8 cellular contexts compared by ENCODE assay signal in genomic region chr20:35954907-35955251, GRCh38. TPM values are rescaled to one million over a fixed set of nuclear protein-coding genes. Genes with fewer than 3 reads are reported as not detected.
DNase-seq lines count a peak whose midpoint lies in the region; ATAC-seq and TF ChIP-seq lines count a peak whose summit lies in the region.

No MANE protein-coding gene starts in this region.

- H3K4me3 ChIP-seq in HCT116 (replicated peaks in 1 of 2; ENCODE audit: low read depth in 1 of 2, low read length in 2 of 2) = peak overlapping the region; percentile 96

- RAD21 ChIA-PET in HCT116 (lab: Charles Lee; ENCODE audit: low non-redundant PET in 1 of 2, low total read pairs in 2 of 2, uncharacterized antibody in 2 of 2, unreplicated experiment in 2 of 2) = interaction anchor here (0.8 to 1.4 kb wide), 2 partner anchors 184 to 336 kb away, joined by 3 to 6 read pairs; no protein-coding TSS in a partner anchor

- TF ChIP-seq RAD21 in HCT116 (IDR thresholded peaks at IDR 0.05; ENCODE audit: low read depth) = no peak

- POLR2A ChIA-PET in HCT116 (lab: Charles Lee) (interaction anchor here (0.5 to 3.2 kb wide), 15 partner anchors 9 to 500 kb away, joined by 3 to 23 read pairs (median 4); partner anchors contain the start of genes CNBD2, PHF20 and RBM39), T-cell (lab: Charles Lee) (interaction anchor here in 1 of 2 donors (0.7 to 1.7 kb wide), 5 partner anchors 16 to 213 kb away, joined by 3 to 5 read pairs (median 4); partner anchors contain the start of genes PHF20 and RBM39)

- peak overlapping the region; percentile 96 for H3K9ac ChIP-seq in HCT116 (ENCODE audit: low read length)

- TF ChIP-seq CTCF in HCT116 (IDR thresholded peaks at IDR 0.05 in 2 of 3, conservative IDR thresholded peaks at IDR 0.05 in 1 of 3; ENCODE audit: borderline replicate concordance in 1 of 3, insufficient read depth in 1 of 3, low read depth in 2 of 3, low read length in 2 of 3) (no peak), natural killer cell (IDR thresholded peaks at IDR 0.05) (no peak)

- in situ Hi-C loops in KBM-7 (cut with MboI; ENCODE audit: low pct_unique_long_range_greater_than_20kb, low sequenced_read_pairs) = no loop called here

- H3K4me1 ChIP-seq in HCT116 (ENCODE audit: control insufficient read depth in 1 of 2, insufficient read depth in 2 of 2, low read length in 2 of 2) = peaks cover 6 to 29% of the 10 kb centered on the region in 2 experiments; a peak in 3 of 4 replicates

- no peak for TF ChIP-seq POLR2A in HCT116 (IDR thresholded peaks at IDR 0.05; ENCODE audit: borderline replicate concordance, extremely low read depth, insufficient read depth, insufficient read length)

- H3K36me3 ChIP-seq in HCT116 (ENCODE audit: control insufficient read depth in 1 of 2, insufficient read depth in 2 of 2, low read length in 2 of 2) = no peaks in the 10 kb centered on the region

- H3K9me3 Mint-ChIP-seq in T-cell (peaks cover 0 to 6% (median 0%) of the 10 kb centered on the region in 3 donors), natural killer cell (no peaks in the 10 kb centered on the region)

- peak; percentile 48 for DNase-seq in D341Med (ENCODE audit: low spot score)
- no peak for DNase-seq in HCT116 (ENCODE audit: low read depth, low spot score)
- peak in 30 of 34 experiments; percentile 6 to 60 (median 44) for DNase-seq in T-cell
- peak; percentile 52 for DNase-seq in epidermal melanocyte (ENCODE audit: insufficient read length, low spot score)
- no peak for DNase-seq in natural killer cell
- DNase-seq in OCI-M1 (lab: John Stamatoyannopoulos, UW) = no peak
- no peak for DNase-seq in KBM-7

- peak overlapping the region; percentile 85 for H3K4me2 ChIP-seq in HCT116 (ENCODE audit: low read length)

- CTCF ChIA-PET in HCT116 (lab: Charles Lee) = interaction anchor here (0.6 to 4.8 kb wide), 31 partner anchors 8 to 542 kb away, joined by 3 to 52 read pairs (median 4); partner anchors contain the start of genes CEP250, CNBD2 and RBM39
- CTCF ChIA-PET in T-cell (lab: Charles Lee) = interaction anchor here (0.7 to 2.4 kb wide), 9 partner anchors 12 to 1140 kb away, joined by 3 to 16 read pairs (median 4); partner anchors contain the start of genes CEP250 (in 1 of the 2), PHF20 (in 1 of the 2) and RBL1 (in 1 of the 2)

- peak overlapping the region; percentile 99 for H3K27ac ChIP-seq in HCT116 (ENCODE audit: low read depth, low read length)

- H3K9me2 ChIP-seq in HCT116 (ENCODE audit: insufficient read depth) = no peaks in the 10 kb centered on the region

- no peaks in the 10 kb centered on the region for H3K27me3 ChIP-seq in HCT116 (ENCODE audit: insufficient read depth, low read length)

- H3K79me2 ChIP-seq in HCT116 (ENCODE audit: insufficient read depth, low read length) = peaks cover 18% of the 10 kb centered on the region

- H3K9me3 ChIP-seq in HCT116 (ENCODE audit: control insufficient read depth in 1 of 2, insufficient read depth in 1 of 2, low read depth in 1 of 2, low read length in 2 of 2) = no peaks in the 10 kb centered on the region

- peak overlapping the region; percentile 95 to 99 (median 99) for H3K4me3 Mint-ChIP-seq in T-cell
- peak overlapping the region; percentile 99 for H3K4me3 Mint-ChIP-seq in natural killer cell

- BruUV-seq in HCT116 (replicated peaks; lab: Mats Ljungman, UMichigan) = TSS peak; percentile 91

- H4K20me1 ChIP-seq in HCT116 (ENCODE audit: insufficient read depth) = no peaks in the 10 kb centered on the region

- no peaks in the 10 kb centered on the region for H3K36me3 Mint-ChIP-seq in T-cell
- no peaks in the 10 kb centered on the region for H3K36me3 Mint-ChIP-seq in natural killer cell

- H3K4me1 Mint-ChIP-seq in T-cell (peaks cover 20 to 23% (median 21%) of the 10 kb centered on the region in 3 donors), natural killer cell (peaks cover 17 to 25% of the 10 kb centered on the region in 2 donors)

- intact Hi-C loops in HCT116 (cut with micrococcal nuclease) = loop anchor here (10.0 kb wide), 1 partner anchor 210 kb away; the partner anchor contains the start of gene RBM39
- intact Hi-C loops in natural killer cell (cut with micrococcal nuclease) = loop anchor here (2.0 to 5.0 kb wide), 2 partner anchors 213 to 500 kb away; partner anchors contain the start of genes CEP250 and RBM39

- H3K27ac Mint-ChIP-seq in T-cell (peak overlapping the region; percentile 99 to 100), natural killer cell (peak overlapping the region; percentile 98 to 100)

- H3K27me3 Mint-ChIP-seq in T-cell (no peaks in the 10 kb centered on the region), natural killer cell (ENCODE audit: low read depth in 2 of 2) (no peaks in the 10 kb centered on the region)

- ATAC-seq in HCT116 (peak; percentile 6), T-cell (replicated peaks in 1 of 4) (peak in 2 of 4 experiments; percentile 1 to 2), natural killer cell (peak; percentile 10 to 21 (median 16)), GM18520 (IDR thresholded peaks at IDR 0.05; ENCODE audit: unreplicated experiment) (no peak)

- H2AFZ ChIP-seq in HCT116 (ENCODE audit: low read depth, low read length, poor library complexity, severe bottlenecking) = peak overlapping the region; percentile 71

TF ChIP-seq in HCT116, 20 proteins besides CTCF, POLR2A, EP300 and RAD21:
- TF ChIP-seq ATF3 (IDR thresholded peaks at IDR 0.05) = no peak
- TF ChIP-seq SRF (IDR thresholded peaks at IDR 0.05; ENCODE audit: low read depth) = no peak
- no peak for TF ChIP-seq YY1 (IDR thresholded peaks at IDR 0.05; ENCODE audit: extremely low read depth, insufficient replicate concordance, low read depth, low read length)
- TF ChIP-seq EGR1 (IDR thresholded peaks at IDR 0.05; ENCODE audit: low read depth) = no peak
TF ChIP-seq in HCT116: peak in this region for 0.

RNA-seq across cellular contexts. Expression of gene SCAND1, which starts 0.6 kb away (rescaled TPM):
- 46.2 TPM for total RNA-seq in HCT116 (2021; ENCODE audit: unreplicated experiment)
- 34.7 and 39.3 TPM in 2 replicates for polyA plus RNA-seq in HCT116 (2012)
- total RNA-seq in T-cell = 10 to 100 TPM; 50.0 to 78.8 (median 70.8) TPM
- 10 to 100 TPM; 51.4 to 70.3 (median 63.9) TPM for total RNA-seq in natural killer cell

RNA-seq across cellular contexts. Expression of gene CNBD2, which starts 13.5 kb away (rescaled TPM):
- total RNA-seq in HCT116 (2021; ENCODE audit: unreplicated experiment) (3.1 TPM), T-cell (10 to 100 TPM in 2 of 5 donors, 1 to 10 TPM in 3; 5.3 to 20.1 (median 7.4) TPM), natural killer cell (10 to 100 TPM; 17.2 to 20.5 (median 19.5) TPM)
- 2.9 and 4.1 TPM in 2 replicates for polyA plus RNA-seq in HCT116 (2012)

Comparison
In these comparisons a context has a peak if more than half of its experiments do, and no peak if none do; other contexts are left out.
1. DNase-seq: peak in D341Med (single experiment), T-cell (30 of 34) and epidermal melanocyte (single experiment); none in HCT116 (single experiment), natural killer cell (single experiment), OCI-M1 (single experiment) and KBM-7 (single experiment).